Comparison of ENCODE assay signal across 20 cellular contexts in genomic region chr20:19695081-19695480, GRCh38.
"Had no signal": no experiment of that assay in that cellular context is flagged by ENCODE, and none has a peak within 500 bp of the region (broad histone marks: within the 10 kb centered on the region; RNA-seq: fewer than 3 reads in every experiment).

No MANE protein-coding gene starts in this region.

- H3K27ac ChIP-seq: ascending aorta, breast epithelium, dorsolateral prefrontal cortex, left lung, right atrium auricular region, skin epidermis, thyroid gland, WERI-Rb-1 had no signal

- H3K27me3 ChIP-seq: ascending aorta, breast epithelium, dorsolateral prefrontal cortex, heart right ventricle, left lung, right atrium auricular region, thyroid gland had no signal

- H3K36me3 ChIP-seq: breast epithelium, heart right ventricle, left lung, right atrium auricular region, thyroid gland, WERI-Rb-1 had no signal

- H3K4me3 ChIP-seq: ascending aorta, breast epithelium, dorsolateral prefrontal cortex, heart right ventricle, left lung, right atrium auricular region, skin epidermis, thyroid gland had no signal

- DNase-seq: activated CD4-positive, alpha-beta T cell treated with anti-CD3 and anti-CD28 coated beads, Interleukin-2, amount 50 U/mL, for 48 hours; activated CD8-positive, alpha-beta memory T cell treated with anti-CD3 and anti-CD28 coated beads, Interleukin-2, amount 10 ng/mL, durations not matched to agents 7 days and 5 days; activated naive CD4-positive, alpha-beta T cell treated with anti-CD3 and anti-CD28 coated beads, Interleukin-2, amount 10 ng/mL, durations not matched to agents 7 days and 5 days; activated T-cell treated with anti-CD3 and anti-CD28 coated beads, Interleukin-2, amount 50 U/mL, for 1 hour; cerebellar nuclear complex; dorsolateral prefrontal cortex; endodermal cell; heart right ventricle; left lung; occipital lobe; stimulated activated CD4-positive, alpha-beta T cell treated with anti-CD3 and anti-CD28 coated beads, Interleukin-15, amount 100 ng/mL, for 24 hours; stimulated activated CD4-positive, alpha-beta T cell treated with anti-CD3 and anti-CD28 coated beads, Interleukin-4, amount 100 ng/mL, for 1 hour; stimulated activated naive B cell treated with anti-CD40 and anti-IgM and Interleukin-4, amounts not matched to agents 10 μg/mL and 1 μg/mL and 100 μg/mL, for 72 hours; T-helper 1 cell; thyroid gland; WERI-Rb-1 had no signal

- H3K4me1 ChIP-seq: breast epithelium, right atrium auricular region, thyroid gland had no signal

- H3K9me3 ChIP-seq: ascending aorta, breast epithelium, heart right ventricle, left lung, right atrium auricular region, thyroid gland had no signal

- ATAC-seq: activated CD8-positive, alpha-beta memory T cell treated with anti-CD3 and anti-CD28 coated beads, Interleukin-2, amount 10 ng/mL, durations not matched to agents 7 days and 5 days; heart right ventricle; left lung; stimulated activated naive B cell treated with anti-CD40 and anti-IgM and Interleukin-4, amounts not matched to agents 10 μg/mL and 1 μg/mL and 100 μg/mL, for 72 hours had no signal
